ENCODE assay signal across 1 cellular context in genomic region chr12:104641862-104642261, GRCh38.
A peak's percentile ranks its signal among the peaks of the same experiment; 100 is the strongest.
TF ChIP-seq lines count a peak whose summit lies in the region.

No MANE protein-coding gene starts in this region.

TF ChIP-seq in GM12878, 131 proteins besides CTCF, POLR2A, EP300 and RAD21 (continued from another document and continues in another):
- TF ChIP-seq STAT1 (conservative IDR thresholded peaks at IDR 0.05) (no peak), ZNF687 (IDR thresholded peaks at IDR 0.05) (peak; percentile 57; the same call in 1 of the 2 replicates), IRF5 (IDR thresholded peaks at IDR 0.05; ENCODE audit: borderline replicate concordance) (no peak), KAT2A (conservative IDR thresholded peaks at IDR 0.05; ENCODE audit: control insufficient read depth, low read depth, low read length) (no peak), TARDBP (IDR thresholded peaks at IDR 0.05; ENCODE audit: borderline replicate concordance) (no peak), CREB1 (IDR thresholded peaks at IDR 0.05; ENCODE audit: low read depth) (peak; percentile 94), BACH1 (IDR thresholded peaks at IDR 0.05; ENCODE audit: borderline replicate concordance) (peak; percentile 93), NFYA (IDR thresholded peaks at IDR 0.05; ENCODE audit: borderline replicate concordance, low read depth, low read length) (no peak), NR2C2 (IDR thresholded peaks at IDR 0.05; ENCODE audit: borderline replicate concordance, control insufficient read depth, insufficient read length, low read depth) (no peak), RCOR1 (conservative IDR thresholded peaks at IDR 0.05; ENCODE audit: low read depth, low read length) (no peak), ZNF622 (IDR thresholded peaks at IDR 0.05) (no peak), NFIC (IDR thresholded peaks at IDR 0.05; ENCODE audit: low read depth, low read length) (peak; percentile 82), WRNIP1 (IDR thresholded peaks at IDR 0.05; ENCODE audit: borderline replicate concordance, low read depth, low read length) (no peak), ZBTB11 (CRISPR knock-in tag; IDR thresholded peaks at IDR 0.05) (no peak), POLR2AphosphoS2 (IDR thresholded peaks at IDR 0.05; ENCODE audit: low read depth, low read length) (no peak), RFX5 (IDR thresholded peaks at IDR 0.05; ENCODE audit: low read depth, low read length) (no peak), PRDM15 (CRISPR knock-in tag; IDR thresholded peaks at IDR 0.05) (no peak), ESRRA (IDR thresholded peaks at IDR 0.05; ENCODE audit: low read length) (no peak), NR2C1 (IDR thresholded peaks at IDR 0.05) (no peak), CEBPB (IDR thresholded peaks at IDR 0.05; ENCODE audit: borderline replicate concordance in 1 of 2, low read depth in 2 of 2, low read length in 2 of 2) (no peak), IKZF1 (conservative IDR thresholded peaks at IDR 0.05) (peak; percentile 89), CBFB (IDR thresholded peaks at IDR 0.05; ENCODE audit: low read depth) (0 out of 2 replicates have a peak, but pooled peaks have one; percentile 43), CHD2 (IDR thresholded peaks at IDR 0.05; ENCODE audit: borderline replicate concordance, low read depth, low read length) (peak; percentile 78; the same call in 1 of the 2 replicates), NR2F1 (conservative IDR thresholded peaks at IDR 0.05) (peak; percentile 58), BRCA1 (IDR thresholded peaks at IDR 0.05; ENCODE audit: low read depth, low read length) (no peak), SPI1 (IDR thresholded peaks at IDR 0.05; ENCODE audit: borderline replicate concordance, insufficient read depth, low read depth, low read length) (peak; percentile 99), EED (IDR thresholded peaks at IDR 0.05; ENCODE audit: low read depth) (peak; percentile 91), TCF12 (IDR thresholded peaks at IDR 0.05; ENCODE audit: low read depth, low read length) (peak; percentile 67; the same call in 1 of the 2 replicates), IRF3 (IDR thresholded peaks at IDR 0.05) (no peak), SUZ12 (IDR thresholded peaks at IDR 0.05; ENCODE audit: unreplicated experiment) (no peak), ZBED1 (IDR thresholded peaks at IDR 0.05; ENCODE audit: borderline replicate concordance) (no peak), BHLHE40 (IDR thresholded peaks at IDR 0.05; ENCODE audit: borderline replicate concordance in 1 of 2, low read depth in 2 of 2, low read length in 1 of 2) (peak in 1 of 2 experiments; percentile 67; a peak in 2 of 4 replicates), RAD51 (IDR thresholded peaks at IDR 0.05) (peak; percentile 61), MXI1 (IDR thresholded peaks at IDR 0.05; ENCODE audit: low read depth, low read length) (peak; percentile 19; the same call in 1 of the 2 replicates), RELA (IDR thresholded peaks at IDR 0.05; ENCODE audit: borderline replicate concordance, partially characterized antibody) (no peak), HCFC1 (IDR thresholded peaks at IDR 0.05; ENCODE audit: low read length) (no peak), MEF2A (IDR thresholded peaks at IDR 0.05; ENCODE audit: insufficient read depth, low read depth, low read length) (peak; percentile 78), YY1 (IDR thresholded peaks at IDR 0.05; ENCODE audit: low read depth, low read length) (peak; percentile 48), ZNF592 (IDR thresholded peaks at IDR 0.05) (peak; percentile 69), BMI1 (IDR thresholded peaks at IDR 0.05; ENCODE audit: borderline replicate concordance) (peak; percentile 83)
